8 cellular contexts compared by ENCODE assay signal in the genomic region with DNA sequence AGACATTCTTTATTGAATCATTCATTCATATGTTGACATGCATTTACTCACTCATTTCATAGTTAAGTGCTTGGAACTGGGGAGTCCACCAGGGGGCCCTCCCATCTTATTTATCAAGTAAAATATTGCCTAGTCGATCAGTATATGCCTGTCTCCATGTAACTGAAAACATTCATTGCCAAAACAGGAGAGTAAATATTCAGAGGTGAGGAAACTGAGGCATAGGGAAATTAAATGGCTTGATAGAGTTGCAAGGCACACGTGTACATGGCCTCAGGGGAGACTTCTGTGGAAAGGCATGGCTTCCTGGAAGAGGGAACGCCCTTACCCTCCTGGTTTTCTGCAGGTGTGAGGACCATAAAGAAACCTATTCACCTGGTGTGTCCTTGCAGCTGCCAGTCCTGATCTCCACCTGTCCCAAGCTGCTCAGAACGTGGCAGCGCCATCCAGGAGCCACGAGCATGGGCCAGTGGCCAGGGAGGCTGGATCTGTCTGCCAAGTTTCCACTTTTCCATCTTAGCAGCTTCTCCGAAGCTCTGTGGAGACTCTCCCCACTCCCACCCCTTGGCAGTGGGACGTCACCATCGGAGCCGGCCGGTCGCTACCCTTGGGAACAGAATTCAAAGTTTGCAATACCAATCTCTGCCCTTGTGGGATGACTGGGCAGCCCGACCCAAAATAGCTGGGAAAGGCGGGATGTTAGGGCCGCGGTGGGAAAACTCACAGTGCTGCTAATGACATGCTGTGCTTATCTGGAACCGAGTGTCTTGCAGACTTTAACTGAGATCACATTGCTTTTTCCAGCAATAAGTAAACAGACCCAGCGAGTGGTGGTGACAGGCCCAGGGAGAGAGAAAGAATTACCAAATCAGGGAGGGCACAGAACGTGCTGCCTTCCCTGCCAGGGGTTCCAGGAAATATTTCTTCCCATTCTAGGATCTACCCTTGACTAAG. TPM values are rescaled to one million over a fixed set of nuclear protein-coding genes. Genes with fewer than 3 reads are reported as not detected.
DNase-seq lines count a peak whose midpoint lies in the region; ATAC-seq, FAIRE-seq and TF ChIP-seq lines count a peak whose summit lies in the region.

No MANE protein-coding gene starts in this region.

- dilution Hi-C loops in IMR-90 (cut with HindIII; ENCODE audit: low sequenced_read_pairs, unreplicated experiment): no loop called here

- no TSS peak for BruUV-seq in IMR-90 (replicated peaks; lab: Mats Ljungman, UMichigan)

- no peaks in the 10 kb centered on the region for H4K20me1 ChIP-seq in IMR-90 (ENCODE audit: insufficient read depth, low read length)

- H3K27ac Mint-ChIP-seq in brain: peak overlapping the region in 2 of 5 experiments; percentile 25 to 73

- H3K36me3 Mint-ChIP-seq in brain: no peaks in the 10 kb centered on the region

- H2AK5ac ChIP-seq in IMR-90 (ENCODE audit: low read depth, low read length): no peak overlapping the region

- peak overlapping the region; percentile 73 for H2AFZ ChIP-seq in IMR-90 (replicated peaks; ENCODE audit: low read length, poor library complexity)

- H4K8ac ChIP-seq in IMR-90 (ENCODE audit: low read depth in 2 of 2, low read length in 2 of 2): no peak overlapping the region; a peak in 1 of 4 replicates

- peaks cover 52% of the 10 kb centered on the region for H3K27me3 Mint-ChIP-seq in brain

- no peak overlapping the region for H3K4ac ChIP-seq in IMR-90 (ENCODE audit: low read depth, low read length)

- H2BK5ac ChIP-seq in IMR-90 (ENCODE audit: low read depth, low read length, poor library complexity, severe bottlenecking): no peak overlapping the region

- no peak overlapping the region for H2AK9ac ChIP-seq in IMR-90 (replicated peaks; ENCODE audit: low read depth, low read length, poor library complexity)

- no peak overlapping the region for H2BK120ac ChIP-seq in IMR-90 (ENCODE audit: low read depth, low read length)

- TF ChIP-seq CTCF in IMR-90 (conservative IDR thresholded peaks at IDR 0.05; ENCODE audit: low read depth, low read length) (peak; percentile 89), brain (conservative IDR thresholded peaks at IDR 0.05) (peak; percentile 61 to 65), kidney (IDR thresholded peaks at IDR 0.05; ENCODE audit: borderline replicate concordance, extremely low read depth, insufficient read depth) (peak; percentile 50)

- in situ Hi-C loops in IMR-90 (cut with MboI; ENCODE audit: low sequenced_read_pairs): loop anchor here (5.0 to 10.0 kb wide), 2 partner anchors 62 to 375 kb away; no protein-coding TSS in a partner anchor

- POLR2A ChIA-PET in IMR-90 (lab: Charles Lee; ENCODE audit: unreplicated experiment): no interaction called here

- peak overlapping the region; percentile 23 for H3K4me2 ChIP-seq in IMR-90 (ENCODE audit: low read depth, low read length)

- peaks cover 27% of the 10 kb centered on the region for H3K4me1 Mint-ChIP-seq in brain

- no peaks in the 10 kb centered on the region for H3K9me1 ChIP-seq in IMR-90 (ENCODE audit: insufficient read depth, low read length)

- no peak overlapping the region for H4K91ac ChIP-seq in IMR-90 (ENCODE audit: insufficient read depth, low read depth, low read length)

- no peak overlapping the region for H3K56ac ChIP-seq in IMR-90 (ENCODE audit: extremely low read depth, insufficient read depth, low read length)

- ATAC-seq in IMR-90 (ENCODE audit: low read depth): peak; percentile 68
- ATAC-seq in GM21360 (IDR thresholded peaks at IDR 0.05; ENCODE audit: unreplicated experiment): no peak

- no peak overlapping the region for H2BK20ac ChIP-seq in IMR-90 (ENCODE audit: low read depth, low read length)

- peaks cover 2% of the 10 kb centered on the region; the same call in 1 of the 2 replicates for H3K27me3 ChIP-seq in IMR-90 (ENCODE audit: control insufficient read depth, insufficient read depth, low read length)

- no peak overlapping the region for H4K5ac ChIP-seq in IMR-90 (ENCODE audit: low read depth, low read length)

- H3K9ac ChIP-seq in IMR-90 (ENCODE audit: low read depth, low read length) (no peak overlapping the region), kidney (ENCODE audit: low read length in 2 of 2) (no peak overlapping the region)

- H3K14ac ChIP-seq in IMR-90 (replicated peaks; ENCODE audit: low read depth, low read length): no peak overlapping the region

- peak; percentile 84 for TF ChIP-seq RAD21 in IMR-90 (IDR thresholded peaks at IDR 0.05; ENCODE audit: low read length)

- no peak for TF ChIP-seq POLR2A in IMR-90 (IDR thresholded peaks at IDR 0.05; ENCODE audit: low read depth, low read length)

- H3K23ac ChIP-seq in IMR-90 (ENCODE audit: low read depth, low read length): no peak overlapping the region

- DNase-seq in COLO829 (ENCODE audit: low spot score) (peak; percentile 71), IMR-90 (peak; percentile 78), SHP77 treated with DMSO at 0.1 percent for 48 hours (lab: John Stamatoyannopoulos, UW) (peak; percentile 39), kidney (peak; percentile 73), 8988T (no peak)
- DNase-seq in stimulated activated CD4-positive, alpha-beta T cell treated with anti-CD3 and anti-CD28 coated beads, Interleukin-4, amount 100 ng/mL, for 24 hours: peak; percentile 54

- H3K36me3 ChIP-seq in IMR-90 (ENCODE audit: control insufficient read depth, insufficient read depth, low read length) (no peaks in the 10 kb centered on the region), kidney (ENCODE audit: control insufficient read depth in 1 of 2, insufficient read depth in 2 of 2, low read length in 2 of 2) (no peaks in the 10 kb centered on the region)

- WGBS in IMR-90 (ENCODE audit: extremely low coverage in 2 of 2, insufficient read length in 1 of 2), 2 experiments: 12% methylated on average over 5 of the region's 19 CpGs; no CpG with 5 or more reads in 1 of the 2 experiments

- H3K4me3 ChIP-seq in IMR-90 (ENCODE audit: insufficient read depth, low read depth, low read length) (no peak overlapping the region), kidney (ENCODE audit: low read length in 2 of 2) (peak overlapping the region in 1 of 2 donors; percentile 5)

- FAIRE-seq in kidney (lab: Jason Lieb, UNC): no peak

- H3K18ac ChIP-seq in IMR-90 (ENCODE audit: low read depth, low read length): 0 out of 2 replicates have a peak overlapping the region, but pooled peaks have one; percentile 5

- H3K79me1 ChIP-seq in IMR-90 (ENCODE audit: low read depth in 1 of 2, low read length in 2 of 2): peaks cover 0 to 4% of the 10 kb centered on the region in 2 experiments; a peak in 1 of 4 replicates

- H3K27ac ChIP-seq in IMR-90 (ENCODE audit: insufficient read depth, low read length) (no peak overlapping the region), kidney (ENCODE audit: low read depth in 2 of 2, low read length in 2 of 2) (peak overlapping the region in 1 of 2 donors; percentile 17)

- H3K4me3 Mint-ChIP-seq in brain: peak overlapping the region in 3 of 5 experiments; percentile 23 to 32 (median 25)

- H2BK15ac ChIP-seq in IMR-90 (ENCODE audit: low read depth, low read length): no peak overlapping the region

- H3K9me3 Mint-ChIP-seq in brain: peaks cover 3 to 10% (median 8%) of the 10 kb centered on the region in 5 experiments

- CTCF ChIA-PET in IMR-90 (lab: Yijun Ruan, JAX): interaction anchor here (0.7 to 3.6 kb wide), 3 partner anchors 22 to 372 kb away, joined by 3 to 19 read pairs (median 9); no protein-coding TSS in a partner anchor

- H3K4me1 ChIP-seq in IMR-90 (ENCODE audit: control insufficient read depth, insufficient read depth, low read length) (peaks cover 15% of the 10 kb centered on the region), kidney (ENCODE audit: control insufficient read depth in 1 of 2, insufficient read depth in 1 of 2, low read depth in 1 of 2, low read length in 2 of 2) (peaks cover 4 to 25% of the 10 kb centered on the region in 2 donors)

- no peaks in the 10 kb centered on the region for H3K9me3 ChIP-seq in IMR-90 (ENCODE audit: control insufficient read depth, insufficient read depth, low read length)
- no peaks in the 10 kb centered on the region for H3K9me3 ChIP-seq in kidney (ENCODE audit: control insufficient read depth in 1 of 2, low read length in 2 of 2)

- intact Hi-C loops in IMR-90 (cut with micrococcal nuclease) (loop anchor here (1.0 kb wide), 3 partner anchors 22 to 373 kb away; no protein-coding TSS in a partner anchor), kidney (cut with DNase I) (no loop called here)

RNA-seq across cellular contexts. Expression of a gene that starts 4.1 kb away (rescaled TPM):
- total RNA-seq in IMR-90 (2012; rRNA removed) (1.7 and 3.4 TPM in 2 replicates), kidney (65.2 TPM)
- polyA plus RNA-seq in IMR-90 (2012; rRNA removed) (8.4 and 9.0 TPM in 2 replicates), brain (ENCODE audit: insufficient read depth, low read depth, low replicate concordance) (16.9 TPM), kidney (ENCODE audit: insufficient read depth, low read depth, low replicate concordance) (18.0 TPM)
- 5.2 and 16.8 TPM in 2 replicates for polyA plus RNA-seq in IMR-90 (2012; cell fraction: cytosol; rRNA removed)
- polyA plus RNA-seq in IMR-90 (2012; cell fraction: nucleus; rRNA removed; ENCODE audit: low replicate concordance): 7.4 and 9.5 TPM in 2 replicates

RNA-seq across cellular contexts. Expression of a gene that starts 10.3 kb away (rescaled TPM):
- total RNA-seq in IMR-90 (2012; rRNA removed) (50.0 and 51.8 TPM in 2 replicates), kidney (56.6 TPM)
- polyA plus RNA-seq in IMR-90 (2012; rRNA removed) (73.4 and 90.7 TPM in 2 replicates), brain (ENCODE audit: insufficient read depth, low read depth, low replicate concordance) (64.2 TPM), kidney (ENCODE audit: insufficient read depth, low read depth, low replicate concordance) (23.0 TPM)
- 61.1 and 63.0 TPM in 2 replicates for polyA plus RNA-seq in IMR-90 (2012; cell fraction: cytosol; rRNA removed)
- 33.7 and 43.7 TPM in 2 replicates for polyA plus RNA-seq in IMR-90 (2012; cell fraction: nucleus; rRNA removed; ENCODE audit: low replicate concordance)

RNA-seq across cellular contexts. Expression of a gene that starts 40.2 kb away (rescaled TPM):
- total RNA-seq in IMR-90 (2012; rRNA removed) (33.7 and 34.7 TPM in 2 replicates), kidney (240 TPM)
- polyA plus RNA-seq in IMR-90 (2012; rRNA removed) (249 and 273 TPM in 2 replicates), brain (ENCODE audit: insufficient read depth, low read depth, low replicate concordance) (265 TPM), kidney (ENCODE audit: insufficient read depth, low read depth, low replicate concordance) (310 TPM)
- polyA plus RNA-seq in IMR-90 (2012; cell fraction: cytosol; rRNA removed): 146 and 259 TPM in 2 replicates
- polyA plus RNA-seq in IMR-90 (2012; cell fraction: nucleus; rRNA removed; ENCODE audit: low replicate concordance): 165 and 308 TPM in 2 replicates

RNA-seq across cellular contexts. Expression of a gene that starts 54.7 kb away (rescaled TPM):
- total RNA-seq in IMR-90 (2012; rRNA removed): 2.5 and 3.9 TPM in 2 replicates
- 10.4 and 12.1 TPM in 2 replicates for polyA plus RNA-seq in IMR-90 (2012; rRNA removed)
- polyA plus RNA-seq in IMR-90 (2012; cell fraction: cytosol; rRNA removed): 5.4 and 8.9 TPM in 2 replicates
- 108 and 158 TPM in 2 replicates for polyA plus RNA-seq in IMR-90 (2012; cell fraction: nucleus; rRNA removed; ENCODE audit: low replicate concordance)
- 7.1 TPM for polyA plus RNA-seq in brain (ENCODE audit: insufficient read depth, low read depth, low replicate concordance)
- 49.3 TPM for total RNA-seq in kidney
- polyA plus RNA-seq in kidney (ENCODE audit: insufficient read depth, low read depth, low replicate concordance): 14.3 TPM
